Comparison of ENCODE assay signal across 8 cellular contexts in the genomic region with DNA sequence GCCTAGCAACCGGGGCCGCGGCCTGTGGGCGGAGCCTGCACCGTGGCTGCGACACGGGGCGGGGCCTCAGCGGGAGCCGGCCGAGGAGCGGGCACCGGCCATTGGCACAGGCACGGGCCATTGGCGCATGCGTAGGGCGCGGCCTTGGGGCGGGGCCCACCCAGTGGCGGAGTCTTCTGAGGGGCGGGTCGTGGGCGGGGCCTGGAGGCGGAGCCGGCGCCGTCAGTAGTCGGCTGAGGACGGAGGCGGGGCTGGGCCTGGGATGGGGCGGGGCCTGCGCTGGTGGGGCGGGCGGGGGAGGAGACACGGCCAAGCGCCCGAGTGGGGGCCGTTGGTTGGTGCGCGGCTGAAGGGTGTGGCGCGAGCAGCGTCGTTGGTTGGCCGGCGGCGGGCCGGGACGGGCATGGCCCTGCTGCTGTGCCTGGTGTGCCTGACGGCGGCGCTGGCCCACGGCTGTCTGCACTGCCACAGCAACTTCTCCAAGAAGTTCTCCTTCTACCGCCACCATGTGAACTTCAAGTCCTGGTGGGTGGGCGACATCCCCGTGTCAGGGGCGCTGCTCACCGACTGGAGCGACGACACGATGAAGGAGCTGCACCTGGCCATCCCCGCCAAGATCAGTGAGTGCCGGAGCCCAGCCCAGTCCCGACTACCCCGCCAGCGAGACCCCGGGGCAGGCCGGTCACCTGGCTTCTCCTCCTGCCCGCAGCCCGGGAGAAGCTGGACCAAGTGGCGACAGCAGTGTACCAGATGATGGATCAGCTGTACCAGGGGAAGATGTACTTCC. TPM values are rescaled to one million over a fixed set of nuclear protein-coding genes. Genes with fewer than 3 reads are reported as not detected.
DNase-seq lines count a peak whose midpoint lies in the region; TF ChIP-seq lines count a peak whose summit lies in the region.

A gene with protein sequence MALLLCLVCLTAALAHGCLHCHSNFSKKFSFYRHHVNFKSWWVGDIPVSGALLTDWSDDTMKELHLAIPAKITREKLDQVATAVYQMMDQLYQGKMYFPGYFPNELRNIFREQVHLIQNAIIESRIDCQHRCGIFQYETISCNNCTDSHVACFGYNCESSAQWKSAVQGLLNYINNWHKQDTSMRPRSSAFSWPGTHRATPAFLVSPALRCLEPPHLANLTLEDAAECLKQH (plus strand): TSS at position 373 of the 787 bp plus-strand sequence. CDS start 31 bp downstream, at position 404.

- intact Hi-C loops in stomach (cut with DNase I; ENCODE audit: low total_unique reads), result no loop called here

- peaks cover 16% of the 10 kb centered on the region for H3K79me2 ChIP-seq in neural cell (replicated peaks; ENCODE audit: insufficient read depth, low read length)

- WGBS in stomach, 5 donors, result 0 to 1% (median 1%) methylated on average over 16 to 71 of the region's 71 CpGs

- H3K36me3 ChIP-seq in HAP-1 (replicated peaks) (peaks cover 32% of the 10 kb centered on the region), neural cell (ENCODE audit: insufficient read depth, low read length) (no peaks in the 10 kb centered on the region), stomach (peaks cover 21 to 38% (median 37%) of the 10 kb centered on the region in 4 donors)

- peak within 1 kb of the TSS; percentile 68 for H3K27ac ChIP-seq in neural cell (ENCODE audit: low read length)
- peak within 1 kb of the TSS; percentile 88 to 100 (median 98) for H3K27ac ChIP-seq in stomach

- peak within 1 kb of the TSS; percentile 56 for H2AFZ ChIP-seq in neural cell (ENCODE audit: low read depth, low read length)

- TF ChIP-seq EP300 in neural cell (conservative IDR thresholded peaks at IDR 0.05; ENCODE audit: poor library complexity, severe bottlenecking) (no peak), stomach (IDR thresholded peaks at IDR 0.05) (no peak)

- H3K9ac ChIP-seq in neural cell (ENCODE audit: low read length), result peak within 1 kb of the TSS; percentile 75

- H3K4me2 ChIP-seq in neural cell (ENCODE audit: low read length), result no peak within 1 kb of the TSS

- TF ChIP-seq RAD21 in neural cell (conservative IDR thresholded peaks at IDR 0.05), result peak; percentile 37

- H3K4me1 ChIP-seq in HAP-1, result peaks cover 12% of the 10 kb centered on the region
- peaks cover 23 to 57% (median 50%) of the 10 kb centered on the region in 4 donors for H3K4me1 ChIP-seq in stomach

- in situ Hi-C loops in G401 (cut with HindIII; ENCODE audit: low sequenced_read_pairs), result no loop called here
- in situ Hi-C loops in HAP-1 (cut with MboI; ENCODE audit: low sequenced_read_pairs), result no loop called here

- H3K9me2 ChIP-seq in neural cell (ENCODE audit: insufficient read depth, low read length), result no peaks in the 10 kb centered on the region

- H3K9me3 ChIP-seq in HAP-1 (no peaks in the 10 kb centered on the region), neural cell (ENCODE audit: low read length) (no peaks in the 10 kb centered on the region), stomach (no peaks in the 10 kb centered on the region)

- TF ChIP-seq POLR2A in Raji (IDR thresholded peaks at IDR 0.05; ENCODE audit: insufficient read depth, low read depth, low read length) (peak; percentile 55; the same call in 1 of the 2 replicates), stomach (IDR thresholded peaks at IDR 0.05) (no peak)

- H3F3A ChIP-seq in neural cell (ENCODE audit: insufficient read depth, low read length, poor library complexity, severe bottlenecking), result no peaks in the 10 kb centered on the region

- TF ChIP-seq CTCF in foreskin fibroblast (IDR thresholded peaks at IDR 0.05; ENCODE audit: low read depth, low read length) (peak; percentile 30), neural cell (IDR thresholded peaks at IDR 0.05; ENCODE audit: poor library complexity, severe bottlenecking) (peak; percentile 59), stomach (IDR thresholded peaks at IDR 0.05) (peak in 3 of 7 experiments; percentile 27 to 52 (median 31))

- H4K20me1 ChIP-seq in neural cell (ENCODE audit: insufficient read depth), result no peaks in the 10 kb centered on the region

- H3K4me3 ChIP-seq in HAP-1 (peak within 1 kb of the TSS; percentile 74), foreskin fibroblast (ENCODE audit: low read depth in 1 of 2, low read length in 2 of 2) (peak within 1 kb of the TSS; percentile 65 to 75), neural cell (ENCODE audit: low read length) (peak within 1 kb of the TSS; percentile 78), stomach (peak within 1 kb of the TSS; percentile 59 to 83 (median 80))

- DNase-seq in G401 (ENCODE audit: low spot score) (peak; percentile 98), HAP-1 (ENCODE audit: low spot score in 2 of 2) (peak; percentile 95 to 99), M059J (ENCODE audit: low read depth) (peak; percentile 92), activated gamma-delta T cell (lab: John Stamatoyannopoulos, UW) (peak; percentile 100), foreskin fibroblast (peak; percentile 94 to 99), stomach (peak; percentile 100)

- no peaks in the 10 kb centered on the region for H3K27me3 ChIP-seq in HAP-1 (ENCODE audit: low read depth)
- H3K27me3 ChIP-seq in neural cell (ENCODE audit: insufficient read depth, low read depth, low read length), result no peaks in the 10 kb centered on the region
- H3K27me3 ChIP-seq in stomach, result no peaks in the 10 kb centered on the region

TF ChIP-seq in neural cell, 6 proteins besides CTCF, POLR2A, EP300 and RAD21:
- peak; percentile 6 for TF ChIP-seq POLR2AphosphoS5 (IDR thresholded peaks at IDR 0.05)
- TF ChIP-seq MXI1 (conservative IDR thresholded peaks at IDR 0.05; ENCODE audit: poor library complexity, severe bottlenecking), result peak; percentile 69
- TF ChIP-seq SMC3 (conservative IDR thresholded peaks at IDR 0.05; ENCODE audit: poor library complexity), result peak; percentile 26
- no peak for TF ChIP-seq EZH2 (IDR thresholded peaks at IDR 0.05; ENCODE audit: borderline replicate concordance, insufficient read depth, low read length, poor library complexity, severe bottlenecking)
- no peak for TF ChIP-seq TAF1 (IDR thresholded peaks at IDR 0.05; ENCODE audit: low read depth)
TF ChIP-seq in neural cell: peak in this region for 3.

RNA-seq across cellular contexts. Expression of the gene that starts here (rescaled TPM):
- total RNA-seq in G401 (2014; rRNA removed; shearing (Covaris generic)), result 0.25 and 4.0 TPM in 2 replicates
- 0.15 TPM in 1 of 2 replicates, not detected in the other for total RNA-seq in M059J (2014; rRNA removed; shearing (Covaris generic))
- polyA plus RNA-seq in neural cell (39.3 and 45.8 TPM in 2 replicates), stomach (10 to 100 TPM in 1 of 3 donors, 1 to 10 TPM in 2; 8.1 to 22.3 (median 9.6) TPM)
- polyA minus RNA-seq in neural cell, result 3.4 and 4.9 TPM in 2 replicates
- 1 to 10 TPM in 2 of 5 donors, not detected in 3; 3.5 to 7.5 TPM for total RNA-seq in stomach

Comparison
In these comparisons a context has a peak if more than half of its experiments do, and no peak if none do; other contexts are left out.
1. Peak in every context shown above with its lines: DNase-seq, H3K4me3 ChIP-seq and H3K27ac ChIP-seq.
2. Peak in DNase-seq in M059J; RNA of the gene not detected or under 1 TPM.